In genomic region chr2:150280255-150280654, GRCh38 we compare ENCODE assay signal across 13 cellular contexts.
A peak's percentile ranks its signal among the peaks of the same experiment; 100 is the strongest.
DNase-seq lines count a peak whose midpoint lies in the region; ATAC-seq and TF ChIP-seq lines count a peak whose summit lies in the region.
"Had no signal": no experiment of that assay in that cellular context is flagged by ENCODE, and none has a peak within 500 bp of the region (broad histone marks: within the 10 kb centered on the region; RNA-seq: fewer than 3 reads in every experiment).

No MANE protein-coding gene starts in this region.

- peaks cover 18% of the 10 kb centered on the region for H3K9me3 Mint-ChIP-seq in activated T-helper 1 cell treated with anti-CD3 and anti-CD28 coated beads, Interleukin-12 subunit alpha, Interleukin-12 subunit beta, Interleukin-2, Interleukin-4 antibody, amounts not matched to agents 30 ng/mL and 10 ng/mL and 1 ng/mL, durations not matched to agents 14 hours and 24 hours and 36 hours

- no peaks in the 10 kb centered on the region for H3K4me1 ChIP-seq in RWPE2 (ENCODE audit: insufficient read depth, poor library complexity, severe bottlenecking)
- H3K4me1 ChIP-seq in osteoblast (ENCODE audit: insufficient read depth, low read length), result peaks cover 14% of the 10 kb centered on the region
- H3K4me1 ChIP-seq: thyroid gland had no signal

- no peaks in the 10 kb centered on the region for H3K27me3 Mint-ChIP-seq in activated T-helper 1 cell treated with anti-CD3 and anti-CD28 coated beads, Interleukin-12 subunit alpha, Interleukin-12 subunit beta, Interleukin-2, Interleukin-4 antibody, amounts not matched to agents 30 ng/mL and 10 ng/mL and 1 ng/mL, durations not matched to agents 14 hours and 24 hours and 36 hours (ENCODE audit: insufficient read depth)
- H3K27me3 Mint-ChIP-seq: activated CD4-positive, alpha-beta T cell treated with anti-CD3 and anti-CD28 coated beads, Interleukin-2, amount 10 ng/mL, durations not matched to agents 7 days and 5 days; memory B cell had no signal

- H3K27ac ChIP-seq in RWPE2 (ENCODE audit: poor library complexity, severe bottlenecking) (peak overlapping the region; percentile 8), osteoblast (ENCODE audit: low read depth, low read length) (peak overlapping the region; percentile 54)
- H3K27ac ChIP-seq: thyroid gland had no signal

- H3K27ac Mint-ChIP-seq in activated T-helper 1 cell treated with anti-CD3 and anti-CD28 coated beads, Interleukin-12 subunit alpha, Interleukin-12 subunit beta, Interleukin-2, Interleukin-4 antibody, amounts not matched to agents 30 ng/mL and 10 ng/mL and 1 ng/mL, durations not matched to agents 14 hours and 24 hours and 36 hours, result no peak overlapping the region
- H3K27ac Mint-ChIP-seq: activated CD4-positive, alpha-beta T cell treated with anti-CD3 and anti-CD28 coated beads, Interleukin-2, amount 10 ng/mL, durations not matched to agents 7 days and 5 days; memory B cell had no signal

- no peaks in the 10 kb centered on the region for H3K4me1 Mint-ChIP-seq in activated T-helper 1 cell treated with anti-CD3 and anti-CD28 coated beads, Interleukin-12 subunit alpha, Interleukin-12 subunit beta, Interleukin-2, Interleukin-4 antibody, amounts not matched to agents 30 ng/mL and 10 ng/mL and 1 ng/mL, durations not matched to agents 14 hours and 24 hours and 36 hours (ENCODE audit: low read depth)
- H3K4me1 Mint-ChIP-seq: activated CD4-positive, alpha-beta T cell treated with anti-CD3 and anti-CD28 coated beads, Interleukin-2, amount 10 ng/mL, durations not matched to agents 7 days and 5 days; memory B cell had no signal

- no peaks in the 10 kb centered on the region for H4K20me1 ChIP-seq in osteoblast (ENCODE audit: insufficient read depth, low read length)

- intact Hi-C loops in activated T-helper 1 cell treated with anti-CD3 and anti-CD28 coated beads, Interleukin-12 subunit alpha, Interleukin-12 subunit beta, Interleukin-2, Interleukin-4 antibody, amounts not matched to agents 30 ng/mL and 10 ng/mL and 1 ng/mL, durations not matched to agents 14 hours and 24 hours and 36 hours (cut with micrococcal nuclease), result no loop called here

- no peak for TF ChIP-seq CTCF in RWPE2 (IDR thresholded peaks at IDR 0.05; ENCODE audit: poor library complexity, severe bottlenecking)
- no peak for TF ChIP-seq CTCF in osteoblast (IDR thresholded peaks at IDR 0.05; ENCODE audit: extremely low read depth, low read depth, low read length)

- peak overlapping the region; percentile 9 for H2AFZ ChIP-seq in osteoblast (ENCODE audit: low read length)

- peak; percentile 70 for DNase-seq in AG08395 (ENCODE audit: low spot score)
- no peak for DNase-seq in RWPE2 (ENCODE audit: low spot score)
- peak; percentile 98 for DNase-seq in fibroblast of peridontal ligament (ENCODE audit: extremely low read depth)
- DNase-seq in osteoblast (ENCODE audit: insufficient read length, low spot score, missing footprints), result peak; percentile 35
- DNase-seq in NCI-H82 (lab: John Stamatoyannopoulos, UW), result no peak
- DNase-seq in DMS53 (lab: John Stamatoyannopoulos, UW), result no peak
- no peak for DNase-seq in activated T-helper 1 cell treated with anti-CD3 and anti-CD28 coated beads, Interleukin-12 subunit alpha, Interleukin-12 subunit beta, Interleukin-2, Interleukin-4 antibody, amounts not matched to agents 30 ng/mL and 10 ng/mL and 1 ng/mL, durations not matched to agents 14 hours and 24 hours and 36 hours (ENCODE audit: low spot score)
- DNase-seq: activated CD4-positive, alpha-beta T cell treated with anti-CD3 and anti-CD28 coated beads, Interleukin-2, amount 10 ng/mL, durations not matched to agents 7 days and 5 days; GDM1; NCI-H1436; thyroid gland had no signal

- no peak overlapping the region for H3K4me3 Mint-ChIP-seq in activated T-helper 1 cell treated with anti-CD3 and anti-CD28 coated beads, Interleukin-12 subunit alpha, Interleukin-12 subunit beta, Interleukin-2, Interleukin-4 antibody, amounts not matched to agents 30 ng/mL and 10 ng/mL and 1 ng/mL, durations not matched to agents 14 hours and 24 hours and 36 hours
- H3K4me3 Mint-ChIP-seq: activated CD4-positive, alpha-beta T cell treated with anti-CD3 and anti-CD28 coated beads, Interleukin-2, amount 10 ng/mL, durations not matched to agents 7 days and 5 days; memory B cell had no signal

- ATAC-seq in RWPE2 (ENCODE audit: low read depth), result peak; percentile 57; the same call in 2 of the 3 replicates
- no peak for ATAC-seq in GM21423 (IDR thresholded peaks at IDR 0.05; ENCODE audit: unreplicated experiment)

- no peaks in the 10 kb centered on the region for H3K27me3 ChIP-seq in RWPE2 (ENCODE audit: insufficient read depth, poor library complexity, severe bottlenecking)
- no peaks in the 10 kb centered on the region for H3K27me3 ChIP-seq in osteoblast (ENCODE audit: insufficient read depth, low read length)
- H3K27me3 ChIP-seq: thyroid gland had no signal

- H3K36me3 Mint-ChIP-seq in activated T-helper 1 cell treated with anti-CD3 and anti-CD28 coated beads, Interleukin-12 subunit alpha, Interleukin-12 subunit beta, Interleukin-2, Interleukin-4 antibody, amounts not matched to agents 30 ng/mL and 10 ng/mL and 1 ng/mL, durations not matched to agents 14 hours and 24 hours and 36 hours (ENCODE audit: low read depth), result no peaks in the 10 kb centered on the region
- H3K36me3 Mint-ChIP-seq: memory B cell had no signal

- H3K79me2 ChIP-seq in osteoblast (ENCODE audit: insufficient read depth, low read length), result no peaks in the 10 kb centered on the region

- H3K9me3 ChIP-seq in RWPE2 (ENCODE audit: severe bottlenecking), result no peaks in the 10 kb centered on the region
- H3K9me3 ChIP-seq in osteoblast (ENCODE audit: low read depth, low read length), result no peaks in the 10 kb centered on the region
- H3K9me3 ChIP-seq: thyroid gland had no signal

- H3K4me2 ChIP-seq in osteoblast (ENCODE audit: insufficient read depth, low read length), result no peak overlapping the region

- H3K36me3 ChIP-seq in RWPE2 (ENCODE audit: low read depth) (no peaks in the 10 kb centered on the region), osteoblast (ENCODE audit: insufficient read depth, low read length) (no peaks in the 10 kb centered on the region)
- H3K36me3 ChIP-seq: thyroid gland had no signal

- H3K4me3 ChIP-seq in RWPE2 (ENCODE audit: severe bottlenecking) (no peak overlapping the region), osteoblast (ENCODE audit: insufficient read depth, low read length) (no peak overlapping the region)
- H3K4me3 ChIP-seq: thyroid gland had no signal

Comparison
In these comparisons a context has a peak if more than half of its experiments do, and no peak if none do; other contexts are left out.
1. DNase-seq: peak in AG08395 (single experiment), fibroblast of peridontal ligament (single experiment) and osteoblast (single experiment); none in RWPE2 (single experiment), NCI-H82 (single experiment), DMS53 (single experiment) and activated T-helper 1 cell treated with anti-CD3 and anti-CD28 coated beads, Interleukin-12 subunit alpha, Interleukin-12 subunit beta, Interleukin-2, Interleukin-4 antibody, amounts not matched to agents 30 ng/mL and 10 ng/mL and 1 ng/mL, durations not matched to agents 14 hours and 24 hours and 36 hours (single experiment).